ENCODE assay signal across 8 cellular contexts in the genomic region with DNA sequence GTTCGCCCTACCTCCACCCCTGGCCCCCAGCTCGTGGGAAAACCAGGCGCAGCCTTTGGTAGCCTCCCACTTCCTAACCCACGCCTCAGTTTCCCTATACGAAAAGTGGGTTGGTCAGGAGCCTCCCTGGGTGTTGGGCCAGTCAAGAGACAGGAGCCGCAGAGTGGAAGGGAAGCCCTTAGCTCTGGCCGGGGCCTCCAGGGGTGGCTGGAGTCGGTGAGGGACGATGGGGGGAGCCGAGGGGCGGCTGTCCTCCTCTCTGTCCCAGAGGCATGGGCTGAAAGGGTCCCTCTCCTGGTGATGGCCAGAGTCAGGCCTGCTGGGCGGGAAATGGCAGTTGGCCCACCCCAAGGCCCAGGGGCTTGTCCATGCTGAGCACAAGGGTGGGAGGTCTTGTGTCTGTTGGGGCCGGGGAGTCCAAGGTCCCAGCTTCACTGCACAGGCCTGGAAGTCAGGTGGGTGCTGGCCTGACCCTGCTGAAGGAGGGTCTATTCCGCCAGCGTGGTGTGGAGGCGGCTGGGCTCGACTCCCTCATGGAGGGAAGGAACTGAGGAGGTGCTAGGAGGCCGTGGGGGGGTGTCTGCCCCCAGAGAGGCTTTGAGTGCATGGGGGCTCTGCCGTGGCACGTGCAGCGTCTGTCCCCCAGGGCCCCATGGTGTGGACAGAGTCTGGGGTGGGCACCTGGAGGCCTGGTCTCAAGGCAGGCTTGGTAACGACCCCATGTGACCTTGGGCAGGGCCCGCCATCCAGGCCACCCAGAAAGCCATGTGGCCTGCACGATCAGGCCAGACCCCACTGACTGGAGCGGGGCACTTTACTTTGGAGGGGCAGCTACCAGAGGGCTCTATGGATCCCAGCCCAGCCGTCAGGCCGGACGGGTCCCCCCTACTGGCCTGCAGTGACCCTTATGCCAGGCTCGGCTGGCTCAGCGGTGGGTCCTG. TPM values are rescaled to one million over a fixed set of nuclear protein-coding genes. Genes with fewer than 3 reads are reported as not detected.
DNase-seq lines count a peak whose midpoint lies in the region; ATAC-seq lines count a peak whose summit lies in the region.

No MANE protein-coding gene starts in this region.

- no peaks in the 10 kb centered on the region for H3K9me3 Mint-ChIP-seq in activated naive CD8-positive, alpha-beta T cell treated with anti-CD3 and anti-CD28 coated beads, Interleukin-2, amount 50 U/mL, for 24 hours

- peaks cover 10% of the 10 kb centered on the region for H3K4me1 Mint-ChIP-seq in activated naive CD8-positive, alpha-beta T cell treated with anti-CD3 and anti-CD28 coated beads, Interleukin-2, amount 50 U/mL, for 24 hours

- peak overlapping the region; percentile 75 for H3K27ac ChIP-seq in layer of hippocampus (ENCODE audit: low read depth, low read length)
- peak overlapping the region; percentile 36 for H3K27ac ChIP-seq in temporal lobe (ENCODE audit: low read depth, low read length)

- no peaks in the 10 kb centered on the region for H3K36me3 Mint-ChIP-seq in activated naive CD8-positive, alpha-beta T cell treated with anti-CD3 and anti-CD28 coated beads, Interleukin-2, amount 50 U/mL, for 24 hours (ENCODE audit: low read depth)

- H3K4me3 Mint-ChIP-seq in activated naive CD8-positive, alpha-beta T cell treated with anti-CD3 and anti-CD28 coated beads, Interleukin-2, amount 50 U/mL, for 24 hours, result peak overlapping the region; percentile 83

- no peak for ATAC-seq in activated naive CD8-positive, alpha-beta T cell treated with anti-CD3 and anti-CD28 coated beads, Interleukin-2, amount 50 U/mL, for 24 hours

- H3K27me3 ChIP-seq in layer of hippocampus (ENCODE audit: control insufficient read depth, insufficient read depth, low read length), result peaks cover 12% of the 10 kb centered on the region

- H3K27me3 Mint-ChIP-seq in activated naive CD8-positive, alpha-beta T cell treated with anti-CD3 and anti-CD28 coated beads, Interleukin-2, amount 50 U/mL, for 24 hours, result peaks cover 2% of the 10 kb centered on the region

- peak overlapping the region; percentile 70 for H3K27ac Mint-ChIP-seq in activated naive CD8-positive, alpha-beta T cell treated with anti-CD3 and anti-CD28 coated beads, Interleukin-2, amount 50 U/mL, for 24 hours

- DNase-seq in SKM-1 treated with dmso at 0.1 percent for 144 hours (lab: John Stamatoyannopoulos, UW; ENCODE audit: unreplicated experiment), result peak; percentile 12
- DNase-seq in SKM-1 (lab: John Stamatoyannopoulos, UW; ENCODE audit: unreplicated experiment), result no peak
- no peak for DNase-seq in activated naive CD8-positive, alpha-beta T cell treated with anti-CD3 and anti-CD28 coated beads, Interleukin-2, amount 50 U/mL, for 24 hours
- no peak for DNase-seq in pons (ENCODE audit: low spot score)
- DNase-seq in SW480 (ENCODE audit: low spot score), result no peak
- no peak for DNase-seq in DMS114 treated with DMSO at 0.1 percent for 48 hours (lab: John Stamatoyannopoulos, UW; ENCODE audit: unreplicated experiment)

RNA-seq across cellular contexts. Expression of a gene that starts 1.1 kb away (rescaled TPM):
- 2.5 TPM for total RNA-seq in temporal lobe

RNA-seq across cellular contexts. Expression of a gene that starts 17.3 kb away (rescaled TPM):
- 16.2 TPM for total RNA-seq in temporal lobe

RNA-seq across cellular contexts. Expression of a gene that starts 43.5 kb away (rescaled TPM):
- 32.2 TPM for total RNA-seq in temporal lobe
